Comparison of ENCODE assay signal across 8 cellular contexts in the genomic region with DNA sequence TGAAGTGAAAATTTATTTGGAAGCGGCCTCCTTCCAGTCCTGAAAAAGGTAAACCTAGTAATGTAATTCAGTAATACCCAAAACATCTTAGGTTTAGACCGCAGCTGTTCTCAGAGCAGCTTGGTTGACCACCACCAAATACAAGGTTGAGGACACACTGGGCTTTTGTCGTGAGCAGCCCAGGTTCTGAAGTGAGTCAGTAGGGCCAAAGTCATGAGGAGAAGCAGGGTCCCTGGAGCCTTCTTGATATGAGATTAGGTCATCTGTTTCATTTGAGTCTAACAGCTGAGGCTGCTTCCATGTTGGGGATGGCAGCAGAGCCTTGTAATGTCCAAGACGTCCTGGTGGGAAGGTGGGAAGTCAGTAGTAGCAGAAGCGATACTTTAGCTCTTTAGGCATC. TPM values are rescaled to one million over a fixed set of nuclear protein-coding genes. Genes with fewer than 3 reads are reported as not detected.
DNase-seq lines count a peak whose midpoint lies in the region; ATAC-seq and TF ChIP-seq lines count a peak whose summit lies in the region.

No MANE protein-coding gene starts in this region.

- H3K36me3 ChIP-seq in H7 (replicated peaks; ENCODE audit: control insufficient read depth, insufficient read depth, low read length) (peaks cover 1% of the 10 kb centered on the region; the same call in 1 of the 2 replicates), skeletal muscle tissue (ENCODE audit: control insufficient read depth in 3 of 3, insufficient read depth in 3 of 3, low read length in 3 of 3) (peaks cover 5 to 13% (median 7%) of the 10 kb centered on the region in 3 donors)

- H3K27me3 ChIP-seq in H7 (ENCODE audit: control insufficient read depth, insufficient read depth, low read length) (no peaks in the 10 kb centered on the region), skeletal muscle tissue (ENCODE audit: control insufficient read depth in 3 of 3, insufficient read depth in 3 of 3, low read length in 3 of 3) (no peaks in the 10 kb centered on the region)

- peaks cover 2% of the 10 kb centered on the region for H3K36me3 Mint-ChIP-seq in T-helper 17 cell (ENCODE audit: low read depth)

- H3K4me1 ChIP-seq in skeletal muscle tissue (ENCODE audit: control insufficient read depth in 3 of 3, insufficient read depth in 3 of 3, low read length in 3 of 3): peaks cover 67 to 72% (median 67%) of the 10 kb centered on the region in 3 donors

- peak overlapping the region; percentile 99 for H3K27ac ChIP-seq in skeletal muscle tissue (ENCODE audit: low read depth, low read length)

- H3K4me3 ChIP-seq in H7 (ENCODE audit: insufficient read depth, low read depth, low read length): peak overlapping the region; percentile 84
- H3K4me3 ChIP-seq in fibroblast of villous mesenchyme (ENCODE audit: low read depth, low read length): peak overlapping the region; percentile 81
- peak overlapping the region; percentile 76 to 98 (median 95) for H3K4me3 ChIP-seq in skeletal muscle tissue (ENCODE audit: low read length in 3 of 3)

- DNase-seq in H7: no peak
- DNase-seq in T-helper 17 cell: no peak
- peak; percentile 31 for DNase-seq in fibroblast of villous mesenchyme (ENCODE audit: low read depth)
- DNase-seq in central memory CD4-positive, alpha-beta T cell: no peak
- no peak for DNase-seq in NCI-H1105 treated with DMSO at 0.1 percent for 48 hours (lab: John Stamatoyannopoulos, UW)
- DNase-seq in stimulated activated CD4-positive, alpha-beta T cell treated with anti-CD3 and anti-CD28 coated beads, Interleukin-4, amount 100 ng/mL, for 24 hours: no peak

- H3K9me3 ChIP-seq in T-helper 17 cell (ENCODE audit: control insufficient read depth, low read length, poor library complexity, severe bottlenecking) (no peaks in the 10 kb centered on the region), skeletal muscle tissue (ENCODE audit: control insufficient read depth in 3 of 3, low read length in 3 of 3) (no peaks in the 10 kb centered on the region)

- no peak for TF ChIP-seq CTCF in fibroblast of villous mesenchyme (IDR thresholded peaks at IDR 0.05; ENCODE audit: insufficient read depth, low read depth, low read length)

- ATAC-seq in T-helper 17 cell (no peak), HG03139 (IDR thresholded peaks at IDR 0.05; ENCODE audit: unreplicated experiment) (no peak)

- H3K4me1 Mint-ChIP-seq in T-helper 17 cell: peaks cover 50% of the 10 kb centered on the region

- peak overlapping the region; percentile 88 to 95 (median 89) for H3K9ac ChIP-seq in skeletal muscle tissue (ENCODE audit: low read depth in 1 of 3, low read length in 3 of 3)

- H3K27me3 Mint-ChIP-seq in T-helper 17 cell: no peaks in the 10 kb centered on the region

- peak overlapping the region; percentile 94 for H3K4me3 Mint-ChIP-seq in T-helper 17 cell

- H3K27ac Mint-ChIP-seq in T-helper 17 cell: peak overlapping the region; percentile 96

RNA-seq across cellular contexts. Expression of a gene that starts 2.2 kb away (rescaled TPM):
- 101 and 103 TPM in 2 replicates for total RNA-seq in H7 (2014; rRNA removed; shearing (Covaris generic))
- total RNA-seq in T-helper 17 cell: 100 to 1,000 TPM; 100 to 104 TPM
- total RNA-seq in fibroblast of villous mesenchyme: 113 and 144 TPM in 2 replicates
- 77.8 TPM for total RNA-seq in skeletal muscle tissue

RNA-seq across cellular contexts. Expression of a gene that starts 39.6 kb away (rescaled TPM):
- 81.6 and 85.1 TPM in 2 replicates for total RNA-seq in H7 (2014; rRNA removed; shearing (Covaris generic))
- total RNA-seq in T-helper 17 cell (10 to 100 TPM; 14.6 to 16.2 TPM), fibroblast of villous mesenchyme (44.0 and 49.3 TPM in 2 replicates), skeletal muscle tissue (15.1 TPM)
